In the genomic region with DNA sequence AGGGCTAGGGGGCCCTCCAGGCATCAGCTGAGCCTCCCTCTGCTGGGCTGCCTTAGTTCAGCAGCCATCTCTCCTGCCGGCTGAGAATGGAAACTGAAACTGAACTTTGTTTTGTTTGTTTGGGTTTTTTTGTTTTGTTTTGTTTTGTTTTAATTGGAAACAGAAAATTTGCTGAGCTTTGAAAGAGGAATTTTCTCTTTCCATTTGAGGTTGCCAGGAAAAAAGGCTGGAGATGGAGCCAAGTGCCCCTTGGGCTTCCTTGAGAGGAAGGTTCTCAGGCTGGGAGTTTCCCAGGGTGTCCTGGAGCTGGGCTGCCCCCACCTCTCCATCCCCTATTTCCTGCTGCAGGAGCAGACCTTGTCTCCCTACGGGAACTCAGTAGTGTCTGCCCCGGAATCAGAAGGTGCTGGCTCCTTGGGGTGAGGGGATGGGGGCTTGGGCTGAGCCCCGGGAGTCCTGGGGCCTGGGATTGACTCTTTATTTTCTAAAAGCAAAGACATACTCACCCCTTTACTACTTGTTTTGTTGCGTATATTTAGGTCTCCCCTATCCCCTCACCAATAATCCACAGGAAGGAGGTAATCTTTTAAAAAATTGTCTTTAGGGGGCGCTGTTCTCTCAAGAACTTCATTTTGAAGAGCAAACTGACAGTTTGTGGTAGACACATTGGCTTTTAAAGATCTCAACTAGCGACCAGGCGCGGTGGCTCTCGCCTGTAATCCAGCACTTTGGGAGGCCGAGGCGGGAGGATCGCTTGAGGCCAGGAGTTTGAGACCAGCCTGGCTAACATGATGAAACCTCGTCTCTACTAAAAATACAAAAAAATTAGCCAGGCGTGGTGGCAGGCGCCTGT, we compare ENCODE assay signal across 8 cellular contexts. TPM values are rescaled to one million over a fixed set of nuclear protein-coding genes. Genes with fewer than 3 reads are reported as not detected.
A peak's percentile ranks its signal among the peaks of the same experiment; 100 is the strongest.
DNase-seq lines count a peak whose midpoint lies in the region; ATAC-seq and TF ChIP-seq lines count a peak whose summit lies in the region.

No MANE protein-coding gene starts in this region.

- H3K9me3 ChIP-seq in ES-I3 (ENCODE audit: control insufficient read depth, insufficient read depth, low read length), result no peaks in the 10 kb centered on the region
- no peaks in the 10 kb centered on the region for H3K9me3 ChIP-seq in HUES48 (ENCODE audit: control insufficient read depth, insufficient read depth, low read length)
- H3K9me3 ChIP-seq in SK-N-SH, result no peaks in the 10 kb centered on the region
- H3K9me3 ChIP-seq in adipocyte (ENCODE audit: control insufficient read depth, low read length), result no peaks in the 10 kb centered on the region
- no peaks in the 10 kb centered on the region for H3K9me3 ChIP-seq in left ventricle myocardium inferior (replicated peaks)

- peak overlapping the region; percentile 17 for H3K4me2 ChIP-seq in SK-N-SH

- no peaks in the 10 kb centered on the region for H3K4me1 ChIP-seq in ES-I3 (ENCODE audit: insufficient read depth, low read length)
- peaks cover 5% of the 10 kb centered on the region; the same call in 1 of the 2 replicates for H3K4me1 ChIP-seq in HUES48 (ENCODE audit: control insufficient read depth, insufficient read depth, low read length)
- H3K4me1 ChIP-seq in SK-N-SH (ENCODE audit: control insufficient read depth in 1 of 2, insufficient read depth in 2 of 2, low read depth in 1 of 2, low read length in 1 of 2), result peaks cover 0 to 2% of the 10 kb centered on the region in 2 experiments; a peak in 1 of 4 replicates
- peaks cover 5% of the 10 kb centered on the region for H3K4me1 ChIP-seq in adipocyte (ENCODE audit: control insufficient read depth, insufficient read depth, low read length)
- H3K4me1 ChIP-seq in left ventricle myocardium inferior, result peaks cover 5% of the 10 kb centered on the region

- no peak overlapping the region for H3K27ac ChIP-seq in HUES48 (ENCODE audit: low read depth, low read length)
- no peak overlapping the region for H3K27ac ChIP-seq in SK-N-SH (ENCODE audit: low read depth in 2 of 2, low read length in 1 of 2)
- H3K27ac ChIP-seq in left ventricle myocardium inferior (replicated peaks), result peak overlapping the region; percentile 72

- intact Hi-C loops in left ventricle myocardium inferior (cut with micrococcal nuclease), result no loop called here
- intact Hi-C loops in sciatic nerve (cut with DNase I), result no loop called here

- no peaks in the 10 kb centered on the region for H3F3A ChIP-seq in SK-N-SH (replicated peaks; ENCODE audit: insufficient read depth)

- ATAC-seq in GM21390 (IDR thresholded peaks at IDR 0.05; ENCODE audit: unreplicated experiment) (peak; percentile 78), sciatic nerve (peak; percentile 85)

- no peaks in the 10 kb centered on the region for H3K9me2 ChIP-seq in SK-N-SH

- H3K36me3 ChIP-seq in ES-I3 (ENCODE audit: insufficient read depth, low read length) (no peaks in the 10 kb centered on the region), HUES48 (ENCODE audit: control insufficient read depth, insufficient read depth, low read length) (no peaks in the 10 kb centered on the region), SK-N-SH (replicated peaks in 1 of 2; ENCODE audit: control insufficient read depth in 1 of 2, insufficient read depth in 2 of 2, low read length in 1 of 2) (no peaks in the 10 kb centered on the region), adipocyte (ENCODE audit: control insufficient read depth, insufficient read depth, low read length, severe bottlenecking) (no peaks in the 10 kb centered on the region), left ventricle myocardium inferior (no peaks in the 10 kb centered on the region)

- CTCF ChIA-PET in SK-N-SH (lab: Yijun Ruan, JAX), result interaction anchor here (0.7 to 6.7 kb wide), 20 partner anchors 8 to 361 kb away, joined by 3 to 59 read pairs (median 4); no protein-coding TSS in a partner anchor

- peak; percentile 70 for TF ChIP-seq CTCF in SK-N-SH (IDR thresholded peaks at IDR 0.05)
- TF ChIP-seq CTCF in left ventricle myocardium inferior (IDR thresholded peaks at IDR 0.05; ENCODE audit: borderline replicate concordance), result peak; percentile 52

- H4K20me1 ChIP-seq in SK-N-SH (ENCODE audit: insufficient read depth), result no peaks in the 10 kb centered on the region

- peak overlapping the region; percentile 38; the same call in 1 of the 2 replicates for H3K4me3 ChIP-seq in HUES48 (ENCODE audit: low read depth, low read length)
- H3K4me3 ChIP-seq in SK-N-SH (ENCODE audit: low read depth in 2 of 2, low read length in 1 of 2), result no peak overlapping the region
- peak overlapping the region; percentile 74 for H3K4me3 ChIP-seq in adipocyte (ENCODE audit: low read length)
- peak overlapping the region; percentile 54 for H3K4me3 ChIP-seq in left ventricle myocardium inferior

- TF ChIP-seq EP300 in SK-N-SH (IDR thresholded peaks at IDR 0.05; ENCODE audit: borderline replicate concordance in 1 of 2, low read depth in 1 of 2, low read length in 1 of 2), result no peak

- DNase-seq in SK-N-SH, result peak; percentile 48
- DNase-seq in adipocyte (ENCODE audit: low read depth), result peak; percentile 80
- no peak for DNase-seq in left ventricle myocardium inferior
- DNase-seq in sciatic nerve (ENCODE audit: low spot score), result no peak
- DNase-seq in NCI-H2081 treated with DMSO at 0.1 percent for 48 hours (lab: John Stamatoyannopoulos, UW), result no peak

- peak overlapping the region; percentile 81; the same call in 1 of the 2 replicates for H2AFZ ChIP-seq in SK-N-SH (ENCODE audit: low read depth)

- peak; percentile 60 for TF ChIP-seq RAD21 in SK-N-SH (IDR thresholded peaks at IDR 0.05; ENCODE audit: low read length)

- WGBS in SK-N-SH (ENCODE audit: low lambda C conversion rate), result 68% methylated on average over 16 of the region's 16 CpGs

- H3K27me3 ChIP-seq in HUES48 (ENCODE audit: control insufficient read depth, insufficient read depth, low read length) (no peaks in the 10 kb centered on the region), SK-N-SH (ENCODE audit: insufficient read depth) (no peaks in the 10 kb centered on the region), adipocyte (replicated peaks; ENCODE audit: control insufficient read depth, insufficient read depth, low read length) (no peaks in the 10 kb centered on the region), left ventricle myocardium inferior (ENCODE audit: low read depth) (peaks cover 4% of the 10 kb centered on the region)

- no peaks in the 10 kb centered on the region for H3K79me2 ChIP-seq in SK-N-SH (ENCODE audit: insufficient read depth)

- POLR2A ChIA-PET in SK-N-SH (lab: Yijun Ruan, JAX), result no interaction called here

- H3K9ac ChIP-seq in ES-I3 (ENCODE audit: low read depth, low read length) (peak overlapping the region; percentile 68), HUES48 (ENCODE audit: low read depth, low read length) (no peak overlapping the region), SK-N-SH (no peak overlapping the region), adipocyte (ENCODE audit: low read length) (peak overlapping the region; percentile 81)

TF ChIP-seq in SK-N-SH, 30 proteins besides CTCF, POLR2A, EP300 and RAD21 (continues in another document):
- no peak for TF ChIP-seq FOXJ3 (CRISPR knock-in tag; IDR thresholded peaks at IDR 0.05)
- TF ChIP-seq FOSL2 (IDR thresholded peaks at IDR 0.05; ENCODE audit: borderline replicate concordance, low read depth), result no peak
- no peak for TF ChIP-seq EZH2phosphoT487 (IDR thresholded peaks at IDR 0.05; ENCODE audit: borderline replicate concordance, low read depth)
- no peak for TF ChIP-seq TAF1 (IDR thresholded peaks at IDR 0.05; ENCODE audit: borderline replicate concordance, low read depth, low read length)
- TF ChIP-seq, protein P1, sequence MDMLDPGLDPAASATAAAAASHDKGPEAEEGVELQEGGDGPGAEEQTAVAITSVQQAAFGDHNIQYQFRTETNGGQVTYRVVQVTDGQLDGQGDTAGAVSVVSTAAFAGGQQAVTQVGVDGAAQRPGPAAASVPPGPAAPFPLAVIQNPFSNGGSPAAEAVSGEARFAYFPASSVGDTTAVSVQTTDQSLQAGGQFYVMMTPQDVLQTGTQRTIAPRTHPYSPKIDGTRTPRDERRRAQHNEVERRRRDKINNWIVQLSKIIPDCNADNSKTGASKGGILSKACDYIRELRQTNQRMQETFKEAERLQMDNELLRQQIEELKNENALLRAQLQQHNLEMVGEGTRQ (IDR thresholded peaks at IDR 0.05; ENCODE audit: borderline replicate concordance, low read depth, low read length), result no peak
- no peak for TF ChIP-seq NFIC (IDR thresholded peaks at IDR 0.05; ENCODE audit: borderline replicate concordance)
- TF ChIP-seq RFX5 (IDR thresholded peaks at IDR 0.05; ENCODE audit: low read length), result no peak
- TF ChIP-seq GABPA (IDR thresholded peaks at IDR 0.05; ENCODE audit: low read depth), result no peak
- TF ChIP-seq, protein P2, sequence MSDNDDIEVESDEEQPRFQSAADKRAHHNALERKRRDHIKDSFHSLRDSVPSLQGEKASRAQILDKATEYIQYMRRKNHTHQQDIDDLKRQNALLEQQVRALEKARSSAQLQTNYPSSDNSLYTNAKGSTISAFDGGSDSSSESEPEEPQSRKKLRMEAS (IDR thresholded peaks at IDR 0.05; ENCODE audit: low read depth), result no peak
- no peak for TF ChIP-seq SMC3 (IDR thresholded peaks at IDR 0.05; ENCODE audit: low read depth, low read length)
- no peak for TF ChIP-seq PBX3 (IDR thresholded peaks at IDR 0.05)
- TF ChIP-seq MXI1 (IDR thresholded peaks at IDR 0.05; ENCODE audit: low read depth, low read length), result no peak
- TF ChIP-seq TCF12 (IDR thresholded peaks at IDR 0.05), result no peak
- TF ChIP-seq JUND (IDR thresholded peaks at IDR 0.05), result no peak
- no peak for TF ChIP-seq POLR2AphosphoS5 (IDR thresholded peaks at IDR 0.05; ENCODE audit: low read depth, low read length)
- no peak for TF ChIP-seq RXRA (IDR thresholded peaks at IDR 0.05; ENCODE audit: borderline replicate concordance, low read depth)
- no peak for TF ChIP-seq FOXM1 (IDR thresholded peaks at IDR 0.05; ENCODE audit: low read depth)

RNA-seq across cellular contexts. Expression of gene OASL, which starts 21.3 kb away (rescaled TPM):
- 0.37 and 0.41 TPM in 2 replicates for polyA plus RNA-seq in SK-N-SH (2012; rRNA removed)
- polyA plus RNA-seq in SK-N-SH (2012; cell fraction: cytosol; rRNA removed), result 0.27 and 0.39 TPM in 2 replicates
- 0.15 and 0.19 TPM in 2 replicates for polyA plus RNA-seq in SK-N-SH (2012; cell fraction: nucleus; rRNA removed)
- total RNA-seq in left ventricle myocardium inferior (0.25 TPM), sciatic nerve (1.3 TPM)

RNA-seq across cellular contexts. Expression of gene C12orf43, which starts 44.1 kb away (rescaled TPM):
- 12.8 and 13.9 TPM in 2 replicates for polyA plus RNA-seq in SK-N-SH (2012; rRNA removed)
- polyA plus RNA-seq in SK-N-SH (2012; cell fraction: cytosol; rRNA removed), result 10.4 and 12.0 TPM in 2 replicates
- 13.2 and 18.2 TPM in 2 replicates for polyA plus RNA-seq in SK-N-SH (2012; cell fraction: nucleus; rRNA removed)
- 7.6 TPM for total RNA-seq in left ventricle myocardium inferior
- 12.4 TPM for total RNA-seq in sciatic nerve

Comparison
In these comparisons a context has a peak if more than half of its experiments do, and no peak if none do; other contexts are left out.
1. H3K9ac ChIP-seq: peak in ES-I3 (single experiment) and adipocyte (single experiment); none in HUES48 (single experiment) and SK-N-SH (single experiment).
2. H3K4me3 ChIP-seq: peak in HUES48 (single experiment), adipocyte (single experiment) and left ventricle myocardium inferior (single experiment); none in SK-N-SH (0 of 2).
3. DNase-seq: peak in SK-N-SH (single experiment) and adipocyte (single experiment); none in left ventricle myocardium inferior (single experiment), sciatic nerve (single experiment) and NCI-H2081 treated with DMSO at 0.1 percent for 48 hours (single experiment).